26 cellular contexts compared by ENCODE assay signal in the genomic region with DNA sequence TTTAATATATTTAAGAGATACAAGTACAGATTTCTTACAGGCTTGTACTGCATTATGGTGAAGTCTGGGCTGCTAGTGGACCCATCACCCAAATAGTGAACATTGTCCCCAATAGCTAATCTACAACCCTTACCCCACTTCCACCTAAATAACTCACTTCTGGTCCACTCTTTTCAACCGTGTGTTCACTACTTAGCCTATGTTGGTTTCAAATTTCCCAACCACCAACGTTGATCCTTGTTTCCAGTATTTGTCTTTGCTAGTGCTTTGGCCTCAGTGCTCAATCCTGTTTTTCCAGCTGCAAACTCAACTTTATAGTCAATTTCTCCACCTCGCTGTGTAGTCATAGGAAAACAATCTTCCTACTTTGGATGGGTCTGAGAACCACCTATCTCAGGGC.
"Had no signal": no experiment of that assay in that cellular context is flagged by ENCODE, and none has a peak within 500 bp of the region (broad histone marks: within the 10 kb centered on the region; RNA-seq: fewer than 3 reads in every experiment).

No MANE protein-coding gene starts in this region.

- H3K27me3 ChIP-seq: gastrocnemius medialis, neural progenitor cell, right atrium auricular region, sigmoid colon, stomach, testis, tibial artery had no signal

- H3K4me1 ChIP-seq: gastrocnemius medialis, prostate gland, right atrium auricular region, sigmoid colon, stomach, testis, tibial artery had no signal

- ATAC-seq: effector memory CD8-positive, alpha-beta T cell; esophagus mucosa; gastrocnemius medialis; left lobe of liver; mucosa of descending colon; natural killer cell treated with Interleukin-12 subunit alpha and Interleukin-12 subunit beta and Interleukin-15 and Interleukin-18, amount 100 ng/mL, for 72 hours; stimulated activated effector memory CD8-positive, alpha-beta T cell treated with anti-CD3 and anti-CD28 coated beads, Interleukin-12 subunit alpha, Interleukin-12 subunit beta, amount 100 ng/mL, for 72 hours had no signal

- H3K9me3 Mint-ChIP-seq: effector memory CD8-positive, alpha-beta T cell; memory B cell; mesothelial cell of epicardium; naive B cell; natural killer cell treated with Interleukin-12 subunit alpha and Interleukin-12 subunit beta and Interleukin-15 and Interleukin-18, amount 100 ng/mL, for 72 hours; stimulated activated effector memory CD8-positive, alpha-beta T cell treated with anti-CD3 and anti-CD28 coated beads, Interleukin-12 subunit alpha, Interleukin-12 subunit beta, amount 100 ng/mL, for 72 hours; type B pancreatic cell had no signal

- H3K27me3 Mint-ChIP-seq: effector memory CD8-positive, alpha-beta T cell; memory B cell; naive B cell; natural killer cell treated with Interleukin-12 subunit alpha and Interleukin-12 subunit beta and Interleukin-15 and Interleukin-18, amount 100 ng/mL, for 72 hours had no signal

- DNase-seq: cortex of kidney; effector memory CD8-positive, alpha-beta T cell; foreskin fibroblast; gastrocnemius medialis; head of caudate nucleus; mucosa of descending colon; naive B cell; sigmoid colon; stimulated activated CD4-positive, alpha-beta T cell treated with anti-CD3 and anti-CD28 coated beads, Interleukin-2, amount 100 ng/mL, for 24 hours; stimulated activated CD4-positive, alpha-beta T cell treated with anti-CD3 and anti-CD28 coated beads, Interleukin-4, amount 100 ng/mL, for 24 hours; stimulated activated naive CD4-positive, alpha-beta T cell treated with Interleukin-2 at 50 U/mL for 16 hours; stomach; testis; tibial artery had no signal

- H3K4me3 Mint-ChIP-seq: effector memory CD8-positive, alpha-beta T cell; memory B cell; mesothelial cell of epicardium; naive B cell; natural killer cell treated with Interleukin-12 subunit alpha and Interleukin-12 subunit beta and Interleukin-15 and Interleukin-18, amount 100 ng/mL, for 72 hours; neural progenitor cell; stimulated activated effector memory CD8-positive, alpha-beta T cell treated with anti-CD3 and anti-CD28 coated beads, Interleukin-12 subunit alpha, Interleukin-12 subunit beta, amount 100 ng/mL, for 72 hours; type B pancreatic cell had no signal

- H3K27ac Mint-ChIP-seq: effector memory CD8-positive, alpha-beta T cell; memory B cell; mesothelial cell of epicardium; naive B cell; natural killer cell treated with Interleukin-12 subunit alpha and Interleukin-12 subunit beta and Interleukin-15 and Interleukin-18, amount 100 ng/mL, for 72 hours; neural progenitor cell; stimulated activated effector memory CD8-positive, alpha-beta T cell treated with anti-CD3 and anti-CD28 coated beads, Interleukin-12 subunit alpha, Interleukin-12 subunit beta, amount 100 ng/mL, for 72 hours; type B pancreatic cell had no signal

- H3K4me1 Mint-ChIP-seq: neural progenitor cell; stimulated activated effector memory CD8-positive, alpha-beta T cell treated with anti-CD3 and anti-CD28 coated beads, Interleukin-12 subunit alpha, Interleukin-12 subunit beta, amount 100 ng/mL, for 72 hours had no signal

- H3K9me3 ChIP-seq: gastrocnemius medialis, mucosa of descending colon, prostate gland, right atrium auricular region, sigmoid colon, stomach, testis, tibial artery had no signal

- H3K4me3 ChIP-seq: gastrocnemius medialis, lung, mucosa of descending colon, neural progenitor cell, prostate gland, right atrium auricular region, sigmoid colon, stomach, testis, tibial artery had no signal

- H3K36me3 ChIP-seq: gastrocnemius medialis, neural progenitor cell, prostate gland, right atrium auricular region, sigmoid colon, stomach, tibial artery had no signal

- H3K27ac ChIP-seq: epithelial cell of prostate, gastrocnemius medialis, neural progenitor cell, prostate gland, right atrium auricular region, sigmoid colon, stomach, testis, tibial artery had no signal

- H3K36me3 Mint-ChIP-seq: memory B cell; mesothelial cell of epicardium; naive B cell; natural killer cell treated with Interleukin-12 subunit alpha and Interleukin-12 subunit beta and Interleukin-15 and Interleukin-18, amount 100 ng/mL, for 72 hours; neural progenitor cell; stimulated activated effector memory CD8-positive, alpha-beta T cell treated with anti-CD3 and anti-CD28 coated beads, Interleukin-12 subunit alpha, Interleukin-12 subunit beta, amount 100 ng/mL, for 72 hours; type B pancreatic cell had no signal
